ENCODE assay signal across 8 cellular contexts in genomic region chr16:58628845-58629680, GRCh38.
DNase-seq lines count a peak whose midpoint lies in the region; TF ChIP-seq lines count a peak whose summit lies in the region.

No MANE protein-coding gene starts in this region.

- TF ChIP-seq CTCF in WI38 (IDR thresholded peaks at IDR 0.05; ENCODE audit: low read depth, low read length) (no peak), cardiac fibroblast (IDR thresholded peaks at IDR 0.05; ENCODE audit: low read depth, low read length) (no peak)

- H3K36me3 ChIP-seq in HUES48 (ENCODE audit: control insufficient read depth, insufficient read depth, low read length), result peaks cover 21% of the 10 kb centered on the region

- peak; percentile 44 to 55 for DNase-seq in NCI-H524 (lab: John Stamatoyannopoulos, UW)
- DNase-seq in NCI-H524 treated with DMSO at 0.1 percent for 48 hours (lab: John Stamatoyannopoulos, UW), result no peak
- peak; percentile 11 to 33 for DNase-seq in cardiac fibroblast (ENCODE audit: low read depth in 2 of 2)
- peak; percentile 55 for DNase-seq in kidney glomerular epithelial cell (lab: John Stamatoyannopoulos, UW)
- peak; percentile 15 to 26 for DNase-seq in stimulated activated CD4-positive, alpha-beta T cell treated with anti-CD3 and anti-CD28 coated beads, Interleukin-15, amount 100 ng/mL, for 48 hours (ENCODE audit: low read depth in 2 of 2)
- no peak for DNase-seq in HuH-7.5 (ENCODE audit: low spot score)

- no peaks in the 10 kb centered on the region for H3K9me3 ChIP-seq in HUES48 (ENCODE audit: control insufficient read depth, insufficient read depth, low read length)

- H3K27ac ChIP-seq in HUES48 (ENCODE audit: low read depth, low read length), result peak overlapping the region; percentile 99

- H3K4me3 ChIP-seq in HUES48 (ENCODE audit: low read depth, low read length) (peak overlapping the region; percentile 86), WI38 (ENCODE audit: low read depth, low read length) (peak overlapping the region; percentile 98), cardiac fibroblast (replicated peaks in 1 of 2; ENCODE audit: low read depth in 2 of 2, low read length in 2 of 2) (peak overlapping the region; percentile 98 to 99)

- H3K9ac ChIP-seq in HUES48 (ENCODE audit: low read depth, low read length), result peak overlapping the region; percentile 97

- H3K27me3 ChIP-seq in HUES48 (ENCODE audit: control insufficient read depth, insufficient read depth, low read length), result no peaks in the 10 kb centered on the region

- 0 out of 2 replicates have a peak, but pooled peaks cover 5% of the 10 kb centered on the region for H3K4me1 ChIP-seq in HUES48 (ENCODE audit: control insufficient read depth, insufficient read depth, low read length)

Comparison
In these comparisons a context has a peak if more than half of its experiments do, and no peak if none do; other contexts are left out.
1. DNase-seq: peak in NCI-H524 (2 of 2), cardiac fibroblast (2 of 2), kidney glomerular epithelial cell (single experiment) and stimulated activated CD4-positive, alpha-beta T cell treated with anti-CD3 and anti-CD28 coated beads, Interleukin-15, amount 100 ng/mL, for 48 hours (2 of 2); none in NCI-H524 treated with DMSO at 0.1 percent for 48 hours (single experiment) and HuH-7.5 (single experiment).
2. Peak in every context shown above with its lines, with median percentiles within 50 percentile points of each other: H3K4me3 ChIP-seq.